In the genomic region with DNA sequence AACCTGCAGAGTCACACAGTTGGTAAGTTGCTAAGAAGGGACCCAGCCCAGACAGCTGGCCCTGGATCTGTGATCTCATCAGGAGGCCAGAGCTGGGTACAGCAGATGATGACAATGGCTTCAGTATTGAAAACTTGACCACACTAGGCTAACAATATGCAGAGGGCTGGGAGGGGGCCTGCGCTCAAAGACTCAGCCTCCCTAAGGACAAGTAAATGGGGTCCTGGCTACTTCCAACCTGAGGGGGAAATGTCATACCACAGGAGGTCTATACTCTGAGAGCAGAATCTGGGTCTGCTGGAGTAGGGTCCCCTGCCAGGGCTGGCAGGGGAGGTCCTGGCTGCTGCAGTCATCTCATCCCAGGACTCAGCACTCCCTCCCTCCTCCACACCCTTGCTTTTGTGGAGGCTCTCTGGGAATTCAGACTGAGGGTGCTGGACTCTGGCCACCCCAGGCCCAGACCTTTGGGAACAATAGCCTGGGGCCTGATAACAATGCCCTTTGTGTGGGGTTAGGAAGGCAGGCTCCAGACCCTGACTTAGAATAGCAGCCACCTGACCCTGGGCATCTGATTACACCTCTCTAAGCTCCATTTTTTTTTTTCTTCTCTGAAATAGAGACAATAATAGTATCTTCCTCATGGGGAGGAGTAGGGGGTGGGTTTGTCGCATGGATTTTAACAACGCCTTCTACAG, we compare ENCODE assay signal across 1 cellular context.
TF ChIP-seq lines count a peak whose summit lies in the region.

No MANE protein-coding gene starts in this region.

TF ChIP-seq in GM23338, 12 proteins besides CTCF, POLR2A, EP300 and RAD21:
- TF ChIP-seq, protein P1, sequence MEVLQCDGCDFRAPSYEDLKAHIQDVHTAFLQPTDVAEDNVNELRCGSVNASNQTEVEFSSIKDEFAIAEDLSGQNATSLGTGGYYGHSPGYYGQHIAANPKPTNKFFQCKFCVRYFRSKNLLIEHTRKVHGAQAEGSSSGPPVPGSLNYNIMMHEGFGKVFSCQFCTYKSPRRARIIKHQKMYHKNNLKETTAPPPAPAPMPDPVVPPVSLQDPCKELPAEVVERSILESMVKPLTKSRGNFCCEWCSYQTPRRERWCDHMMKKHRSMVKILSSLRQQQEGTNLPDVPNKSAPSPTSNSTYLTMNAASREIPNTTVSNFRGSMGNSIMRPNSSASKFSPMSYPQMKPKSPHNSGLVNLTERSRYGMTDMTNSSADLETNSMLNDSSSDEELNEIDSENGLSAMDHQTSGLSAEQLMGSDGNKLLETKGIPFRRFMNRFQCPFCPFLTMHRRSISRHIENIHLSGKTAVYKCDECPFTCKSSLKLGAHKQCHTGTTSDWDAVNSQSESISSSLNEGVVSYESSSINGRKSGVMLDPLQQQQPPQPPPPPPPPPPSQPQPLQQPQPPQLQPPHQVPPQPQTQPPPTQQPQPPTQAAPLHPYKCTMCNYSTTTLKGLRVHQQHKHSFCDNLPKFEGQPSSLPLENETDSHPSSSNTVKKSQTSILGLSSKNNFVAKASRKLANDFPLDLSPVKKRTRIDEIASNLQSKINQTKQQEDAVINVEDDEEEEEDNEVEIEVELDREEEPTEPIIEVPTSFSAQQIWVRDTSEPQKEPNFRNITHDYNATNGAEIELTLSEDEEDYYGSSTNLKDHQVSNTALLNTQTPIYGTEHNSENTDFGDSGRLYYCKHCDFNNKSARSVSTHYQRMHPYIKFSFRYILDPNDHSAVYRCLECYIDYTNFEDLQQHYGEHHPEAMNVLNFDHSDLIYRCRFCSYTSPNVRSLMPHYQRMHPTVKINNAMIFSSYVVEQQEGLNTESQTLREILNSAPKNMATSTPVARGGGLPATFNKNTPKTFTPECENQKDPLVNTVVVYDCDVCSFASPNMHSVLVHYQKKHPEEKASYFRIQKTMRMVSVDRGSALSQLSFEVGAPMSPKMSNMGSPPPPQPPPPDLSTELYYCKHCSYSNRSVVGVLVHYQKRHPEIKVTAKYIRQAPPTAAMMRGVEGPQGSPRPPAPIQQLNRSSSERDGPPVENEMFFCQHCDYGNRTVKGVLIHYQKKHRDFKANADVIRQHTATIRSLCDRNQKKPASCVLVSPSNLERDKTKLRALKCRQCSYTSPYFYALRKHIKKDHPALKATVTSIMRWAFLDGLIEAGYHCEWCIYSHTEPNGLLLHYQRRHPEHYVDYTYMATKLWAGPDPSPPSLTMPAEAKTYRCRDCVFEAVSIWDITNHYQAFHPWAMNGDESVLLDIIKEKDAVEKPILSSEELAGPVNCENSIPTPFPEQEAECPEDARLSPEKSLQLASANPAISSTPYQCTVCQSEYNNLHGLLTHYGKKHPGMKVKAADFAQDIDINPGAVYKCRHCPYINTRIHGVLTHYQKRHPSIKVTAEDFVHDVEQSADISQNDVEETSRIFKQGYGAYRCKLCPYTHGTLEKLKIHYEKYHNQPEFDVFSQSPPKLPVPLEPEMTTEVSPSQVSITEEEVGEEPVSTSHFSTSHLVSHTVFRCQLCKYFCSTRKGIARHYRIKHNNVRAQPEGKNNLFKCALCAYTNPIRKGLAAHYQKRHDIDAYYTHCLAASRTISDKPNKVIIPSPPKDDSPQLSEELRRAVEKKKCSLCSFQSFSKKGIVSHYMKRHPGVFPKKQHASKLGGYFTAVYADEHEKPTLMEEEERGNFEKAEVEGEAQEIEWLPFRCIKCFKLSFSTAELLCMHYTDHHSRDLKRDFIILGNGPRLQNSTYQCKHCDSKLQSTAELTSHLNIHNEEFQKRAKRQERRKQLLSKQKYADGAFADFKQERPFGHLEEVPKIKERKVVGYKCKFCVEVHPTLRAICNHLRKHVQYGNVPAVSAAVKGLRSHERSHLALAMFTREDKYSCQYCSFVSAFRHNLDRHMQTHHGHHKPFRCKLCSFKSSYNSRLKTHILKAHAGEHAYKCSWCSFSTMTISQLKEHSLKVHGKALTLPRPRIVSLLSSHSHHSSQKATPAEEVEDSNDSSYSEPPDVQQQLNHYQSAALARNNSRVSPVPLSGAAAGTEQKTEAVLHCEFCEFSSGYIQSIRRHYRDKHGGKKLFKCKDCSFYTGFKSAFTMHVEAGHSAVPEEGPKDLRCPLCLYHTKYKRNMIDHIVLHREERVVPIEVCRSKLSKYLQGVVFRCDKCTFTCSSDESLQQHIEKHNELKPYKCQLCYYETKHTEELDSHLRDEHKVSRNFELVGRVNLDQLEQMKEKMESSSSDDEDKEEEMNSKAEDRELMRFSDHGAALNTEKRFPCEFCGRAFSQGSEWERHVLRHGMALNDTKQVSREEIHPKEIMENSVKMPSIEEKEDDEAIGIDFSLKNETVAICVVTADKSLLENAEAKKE (CRISPR knock-in tag; IDR thresholded peaks at IDR 0.05) = no peak
- TF ChIP-seq CREB1 (CRISPR knock-in tag; IDR thresholded peaks at IDR 0.05; ENCODE audit: low read depth) = no peak
